In genomic region chr10:10500941-10501340, GRCh38 we compare ENCODE assay signal across 17 cellular contexts.
DNase-seq lines count a peak whose midpoint lies in the region; ATAC-seq and TF ChIP-seq lines count a peak whose summit lies in the region.
"Had no signal": no experiment of that assay in that cellular context is flagged by ENCODE, and none has a peak within 500 bp of the region (broad histone marks: within the 10 kb centered on the region; RNA-seq: fewer than 3 reads in every experiment).

No MANE protein-coding gene starts in this region.

- TF ChIP-seq RAD21 in IMR-90 (IDR thresholded peaks at IDR 0.05; ENCODE audit: low read length), result no peak

- H2BK15ac ChIP-seq in IMR-90 (ENCODE audit: low read depth, low read length), result peak overlapping the region; percentile 89; the same call in 1 of the 3 replicates

- H3K4me1 ChIP-seq in IMR-90 (ENCODE audit: control insufficient read depth, insufficient read depth, low read length) (peaks cover 10% of the 10 kb centered on the region), foreskin keratinocyte (no peaks in the 10 kb centered on the region), esophagus muscularis mucosa (no peaks in the 10 kb centered on the region)
- H3K4me1 ChIP-seq: left lung had no signal

- TF ChIP-seq CTCF in AG04450 (IDR thresholded peaks at IDR 0.05; ENCODE audit: low read depth, low read length), result no peak
- TF ChIP-seq CTCF in IMR-90 (conservative IDR thresholded peaks at IDR 0.05; ENCODE audit: low read depth, low read length), result no peak
- TF ChIP-seq CTCF in astrocyte of the spinal cord (IDR thresholded peaks at IDR 0.05; ENCODE audit: low read depth, low read length), result no peak
- no peak for TF ChIP-seq CTCF in foreskin keratinocyte (conservative IDR thresholded peaks at IDR 0.05)
- no peak for TF ChIP-seq CTCF in esophagus muscularis mucosa (IDR thresholded peaks at IDR 0.05)

- H3K9ac ChIP-seq in IMR-90 (ENCODE audit: low read depth, low read length), result no peak overlapping the region

- H4K8ac ChIP-seq in IMR-90 (ENCODE audit: low read depth in 2 of 2, low read length in 2 of 2), result peak overlapping the region; percentile 75 to 90; a peak in 1 of 4 replicates

- in situ Hi-C loops in IMR-90 (cut with MboI; ENCODE audit: low sequenced_read_pairs), result no loop called here
- in situ Hi-C loops in astrocyte of the spinal cord (cut with HindIII; ENCODE audit: low sequenced_read_pairs), result no loop called here

- H3K18ac ChIP-seq in IMR-90 (ENCODE audit: low read depth, low read length), result peak overlapping the region; percentile 59; the same call in 1 of the 2 replicates

- no peak for TF ChIP-seq EP300 in esophagus muscularis mucosa (IDR thresholded peaks at IDR 0.05)

- no peaks in the 10 kb centered on the region for H3K27me3 ChIP-seq in AG04450 (ENCODE audit: control insufficient read depth, insufficient read depth, low read length)
- no peaks in the 10 kb centered on the region for H3K27me3 ChIP-seq in IMR-90 (ENCODE audit: control insufficient read depth, insufficient read depth, low read length)
- no peaks in the 10 kb centered on the region for H3K27me3 ChIP-seq in foreskin keratinocyte
- H3K27me3 ChIP-seq in esophagus muscularis mucosa, result no peaks in the 10 kb centered on the region
- H3K27me3 ChIP-seq: left lung had no signal

- no peak overlapping the region for H3K4me2 ChIP-seq in IMR-90 (ENCODE audit: low read depth, low read length)

- dilution Hi-C loops in IMR-90 (cut with HindIII; ENCODE audit: low sequenced_read_pairs, unreplicated experiment), result no loop called here

- H3K4me3 ChIP-seq in AG04450 (ENCODE audit: low read depth, low read length) (no peak overlapping the region), IMR-90 (ENCODE audit: insufficient read depth, low read depth, low read length) (no peak overlapping the region), astrocyte of the spinal cord (ENCODE audit: low read depth, low read length) (no peak overlapping the region), esophagus muscularis mucosa (no peak overlapping the region)
- H3K4me3 ChIP-seq: left lung, mucosa of descending colon had no signal

- CTCF ChIA-PET in AG04450 (lab: Charles Lee) (no interaction called here), IMR-90 (lab: Yijun Ruan, JAX) (no interaction called here)

- H4K20me1 ChIP-seq in IMR-90 (ENCODE audit: insufficient read depth, low read length), result no peaks in the 10 kb centered on the region

- BruUV-seq in IMR-90 (replicated peaks; lab: Mats Ljungman, UMichigan), result no TSS peak

- H3K9me1 ChIP-seq in IMR-90 (ENCODE audit: insufficient read depth, low read length), result no peaks in the 10 kb centered on the region; the same call in 1 of the 2 replicates

- H2BK20ac ChIP-seq in IMR-90 (ENCODE audit: low read depth, low read length), result 0 out of 2 replicates have a peak overlapping the region, but pooled peaks have one; percentile 98

- WGBS in IMR-90 (ENCODE audit: extremely low coverage in 2 of 2, insufficient read length in 1 of 2), 2 experiments, result no CpG with 5 or more reads among the region's 2 CpGs
- 98% methylated on average over 2 of the region's 2 CpGs for WGBS in esophagus muscularis mucosa

- H3K36me3 ChIP-seq in IMR-90 (ENCODE audit: control insufficient read depth, insufficient read depth, low read length) (no peaks in the 10 kb centered on the region), esophagus muscularis mucosa (no peaks in the 10 kb centered on the region)
- H3K36me3 ChIP-seq: left lung had no signal

- no peak overlapping the region for H3K56ac ChIP-seq in IMR-90 (ENCODE audit: extremely low read depth, insufficient read depth, low read length)

- H4K91ac ChIP-seq in IMR-90 (ENCODE audit: insufficient read depth, low read depth, low read length), result no peak overlapping the region

- intact Hi-C loops in IMR-90 (cut with micrococcal nuclease) (no loop called here), left cardiac atrium (cut with DNase I) (no loop called here), esophagus muscularis mucosa (cut with DNase I) (no loop called here)

- TF ChIP-seq POLR2A in IMR-90 (IDR thresholded peaks at IDR 0.05; ENCODE audit: low read depth, low read length) (no peak), esophagus muscularis mucosa (IDR thresholded peaks at IDR 0.05; ENCODE audit: low read depth) (no peak)

- no peak overlapping the region for H3K23ac ChIP-seq in IMR-90 (ENCODE audit: low read depth, low read length)

- H3K27ac ChIP-seq in AG04450 (ENCODE audit: low read depth, low read length) (no peak overlapping the region), IMR-90 (ENCODE audit: insufficient read depth, low read length) (no peak overlapping the region), foreskin keratinocyte (no peak overlapping the region), esophagus muscularis mucosa (replicated peaks in 1 of 4) (no peak overlapping the region)
- H3K27ac ChIP-seq: left lung had no signal

- DNase-seq in AG04450 (ENCODE audit: low read depth, low spot score), result peak; percentile 52
- DNase-seq in IMR-90, result peak; percentile 91
- peak; percentile 73 for DNase-seq in astrocyte of the spinal cord (ENCODE audit: low read depth, low spot score)
- peak; percentile 79 to 92 for DNase-seq in foreskin keratinocyte
- no peak for DNase-seq in left cardiac atrium
- DNase-seq in iPS-NIHi7 (ENCODE audit: extremely low spot score), result no peak
- no peak for DNase-seq in NCI-H2081 treated with DMSO at 0.1 percent for 48 hours (lab: John Stamatoyannopoulos, UW)
- DNase-seq in esophagus muscularis mucosa (ENCODE audit: extremely low spot score), result no peak
- DNase-seq: activated CD8-positive, alpha-beta memory T cell treated with anti-CD3 and anti-CD28 coated beads, Interleukin-2, amount 10 ng/mL, durations not matched to agents 7 days and 5 days; CD8-positive, alpha-beta T cell; cerebellar nuclear complex; effector memory CD4-positive, alpha-beta T cell; H9; left lung; mucosa of descending colon; NK-92 treated with Interleukin-12 subunit alpha and Interleukin-12 subunit beta, amount 100 ng/mL, for 24 hours; RPMI8226 had no signal

- peak; percentile 86 for ATAC-seq in IMR-90 (ENCODE audit: low read depth)
- ATAC-seq in foreskin keratinocyte, result peak; percentile 88
- ATAC-seq in left cardiac atrium, result no peak
- ATAC-seq: activated CD8-positive, alpha-beta memory T cell treated with anti-CD3 and anti-CD28 coated beads, Interleukin-2, amount 10 ng/mL, durations not matched to agents 7 days and 5 days; CD8-positive, alpha-beta T cell; left lung; mucosa of descending colon had no signal

- peak overlapping the region; percentile 90 for H2BK5ac ChIP-seq in IMR-90 (ENCODE audit: low read depth, low read length, poor library complexity, severe bottlenecking)

- no peak overlapping the region for H2AK5ac ChIP-seq in IMR-90 (ENCODE audit: low read depth, low read length)

- no peaks in the 10 kb centered on the region for H3K79me1 ChIP-seq in IMR-90 (ENCODE audit: low read depth in 1 of 2, low read length in 2 of 2)

- no peak overlapping the region for H2AK9ac ChIP-seq in IMR-90 (replicated peaks; ENCODE audit: low read depth, low read length, poor library complexity)

- POLR2A ChIA-PET in AG04450 (lab: Yijun Ruan, JAX), result no interaction called here
- POLR2A ChIA-PET in IMR-90 (lab: Charles Lee; ENCODE audit: unreplicated experiment), result no interaction called here

- 0 out of 2 replicates have a peak overlapping the region, but pooled peaks have one; percentile 90 for H3K4ac ChIP-seq in IMR-90 (ENCODE audit: low read depth, low read length)

- H3K14ac ChIP-seq in IMR-90 (replicated peaks; ENCODE audit: low read depth, low read length), result no peak overlapping the region

- H4K5ac ChIP-seq in IMR-90 (ENCODE audit: low read depth, low read length), result peak overlapping the region; percentile 87; the same call in 1 of the 2 replicates

- no peak overlapping the region for H2AFZ ChIP-seq in IMR-90 (replicated peaks; ENCODE audit: low read length, poor library complexity)

- no peaks in the 10 kb centered on the region for H3K9me3 ChIP-seq in AG04450 (ENCODE audit: control insufficient read depth, insufficient read depth, low read length)
- H3K9me3 ChIP-seq in IMR-90 (ENCODE audit: control insufficient read depth, insufficient read depth, low read length), result peaks cover 5% of the 10 kb centered on the region
- H3K9me3 ChIP-seq in esophagus muscularis mucosa, result no peaks in the 10 kb centered on the region
- H3K9me3 ChIP-seq: mucosa of descending colon had no signal

- H2BK120ac ChIP-seq in IMR-90 (ENCODE audit: low read depth, low read length), result peak overlapping the region; percentile 96; the same call in 1 of the 2 replicates

TF ChIP-seq in IMR-90, 13 proteins besides CTCF, POLR2A, EP300 and RAD21:
- TF ChIP-seq ELK1 (IDR thresholded peaks at IDR 0.05; ENCODE audit: borderline replicate concordance, low read depth, low read length) (no peak), MXI1 (IDR thresholded peaks at IDR 0.05; ENCODE audit: borderline replicate concordance, low read depth, low read length) (no peak), NFE2L2 (IDR thresholded peaks at IDR 0.05; ENCODE audit: low read depth, low read length) (peak; percentile 83), FOS (IDR thresholded peaks at IDR 0.05; ENCODE audit: low read depth, low read length) (peak; percentile 64), RFX5 (IDR thresholded peaks at IDR 0.05; ENCODE audit: low read depth, low read length) (no peak), CEBPB (IDR thresholded peaks at IDR 0.05; ENCODE audit: low read depth, low read length) (peak; percentile 4; the same call in 1 of the 2 replicates), MAFK (IDR thresholded peaks at IDR 0.05; ENCODE audit: low read depth, low read length) (peak; percentile 58), MAZ (IDR thresholded peaks at IDR 0.05; ENCODE audit: borderline replicate concordance, low read depth, low read length) (no peak), BHLHE40 (IDR thresholded peaks at IDR 0.05; ENCODE audit: low read depth, low read length) (no peak), USF2 (IDR thresholded peaks at IDR 0.05; ENCODE audit: low read depth, low read length) (no peak), CHD1 (IDR thresholded peaks at IDR 0.05; ENCODE audit: low read depth, low read length) (no peak)

Comparison
In these comparisons a context has a peak if more than half of its experiments do, and no peak if none do; other contexts are left out.
1. DNase-seq: peak in AG04450 (single experiment), IMR-90 (single experiment), astrocyte of the spinal cord (single experiment) and foreskin keratinocyte (2 of 2); none in left cardiac atrium (single experiment), iPS-NIHi7 (single experiment), NCI-H2081 treated with DMSO at 0.1 percent for 48 hours (single experiment) and esophagus muscularis mucosa (single experiment).
2. ATAC-seq: peak in IMR-90 (single experiment) and foreskin keratinocyte (single experiment); none in left cardiac atrium (0 of 2).